ENCODE assay signal across 9 cellular contexts in genomic region chr11:126345759-126346585, GRCh38. TPM values are rescaled to one million over a fixed set of nuclear protein-coding genes. Genes with fewer than 3 reads are reported as not detected.
DNase-seq lines count a peak whose midpoint lies in the region; ATAC-seq, FAIRE-seq and TF ChIP-seq lines count a peak whose summit lies in the region.
"Had no signal": no experiment of that assay in that cellular context is flagged by ENCODE, and none has a peak within 500 bp of the region (broad histone marks: within the 10 kb centered on the region; RNA-seq: fewer than 3 reads in every experiment).

No MANE protein-coding gene starts in this region.

- DNase-seq in AG10803 (ENCODE audit: low read depth) (peak; percentile 78), MV-4-11 (lab: John Stamatoyannopoulos, UW) (peak; percentile 87), GM12878 (ENCODE audit: low read depth, low spot score) (no peak), mesenchymal stem cell (peak; percentile 76), NCI-H2081 (lab: John Stamatoyannopoulos, UW) (no peak), NCI-H2107 (lab: John Stamatoyannopoulos, UW) (no peak)

- H3K23ac ChIP-seq in mesenchymal stem cell (ENCODE audit: low read length in 2 of 2), result no peak overlapping the region

- H2AFZ ChIP-seq in GM12878 (ENCODE audit: control insufficient read depth, low read depth, low read length), result no peak overlapping the region
- H2AFZ ChIP-seq in mesenchymal stem cell (ENCODE audit: low read depth, low read length), result no peak overlapping the region

- H3K36me3 ChIP-seq in GM12878 (ENCODE audit: control insufficient read depth in 2 of 2, insufficient read depth in 2 of 2, low read length in 1 of 2), result peaks cover 23 to 39% of the 10 kb centered on the region in 2 experiments
- H3K36me3 ChIP-seq in mesenchymal stem cell (ENCODE audit: control insufficient read depth in 1 of 2, insufficient read depth in 2 of 2, low read depth in 1 of 2, low read length in 2 of 2), result peaks cover 24 to 32% of the 10 kb centered on the region in 2 experiments

- H3K27me3 ChIP-seq in GM12878 (replicated peaks in 1 of 2; ENCODE audit: control insufficient read depth in 2 of 2, insufficient read depth in 2 of 2, low read length in 1 of 2) (no peaks in the 10 kb centered on the region), mesenchymal stem cell (ENCODE audit: control insufficient read depth in 1 of 2, insufficient read depth in 1 of 2, low read length in 2 of 2) (no peaks in the 10 kb centered on the region)

- POLR2A ChIA-PET in GM12878 (lab: Charles Lee), result no interaction called here

- no peaks in the 10 kb centered on the region for H3K79me2 ChIP-seq in GM12878 (ENCODE audit: control insufficient read depth, insufficient read depth, low read length)

- H3K4me1 ChIP-seq in GM12878 (ENCODE audit: control insufficient read depth, insufficient read depth, low read length) (peaks cover 5% of the 10 kb centered on the region; the same call in 1 of the 2 replicates), mesenchymal stem cell (ENCODE audit: control insufficient read depth, insufficient read depth, low read depth, low read length) (peaks cover 25% of the 10 kb centered on the region)

- no peak overlapping the region for H3K27ac ChIP-seq in GM12878 (ENCODE audit: control insufficient read depth, insufficient read depth)
- no peak overlapping the region for H3K27ac ChIP-seq in mesenchymal stem cell (ENCODE audit: low read length, poor library complexity, severe bottlenecking)

- H3K9me3 ChIP-seq in GM12878 (replicated peaks; ENCODE audit: control insufficient read depth, insufficient read depth, low read length) (no peaks in the 10 kb centered on the region), mesenchymal stem cell (ENCODE audit: control insufficient read depth, low read length) (no peaks in the 10 kb centered on the region)

- in situ Hi-C loops in GM12878 (cut with MboI), result no loop called here

- peak overlapping the region; percentile 49 to 81 for H2BK12ac ChIP-seq in mesenchymal stem cell (ENCODE audit: low read length in 2 of 2)

- H4K20me1 ChIP-seq in GM12878 (ENCODE audit: control insufficient read depth, insufficient read depth), result no peaks in the 10 kb centered on the region

- no peak for FAIRE-seq in GM12878 (lab: Jason Lieb, UNC)
- FAIRE-seq: GM18507 had no signal

- intact Hi-C loops in GM12878 (cut with micrococcal nuclease; ENCODE audit: unreplicated experiment), result no loop called here

- peak overlapping the region; percentile 6 to 82 for H3K4ac ChIP-seq in mesenchymal stem cell (ENCODE audit: low read depth in 1 of 2, low read length in 2 of 2)

- H2AK5ac ChIP-seq in mesenchymal stem cell (ENCODE audit: low read length, severe bottlenecking), result no peak overlapping the region

- BruUV-seq in GM12878 (replicated peaks; lab: Mats Ljungman, UMichigan), result no TSS peak

- H3K14ac ChIP-seq in mesenchymal stem cell (ENCODE audit: low read length in 2 of 2), result peak overlapping the region in 1 of 2 experiments; percentile 58

- peak overlapping the region; percentile 80 for H4K91ac ChIP-seq in mesenchymal stem cell (ENCODE audit: low read length)

- H2BK120ac ChIP-seq in mesenchymal stem cell (ENCODE audit: low read depth, low read length), result peak overlapping the region; percentile 42

- peaks cover 25% of the 10 kb centered on the region for H3K79me1 ChIP-seq in mesenchymal stem cell (replicated peaks; ENCODE audit: low read length, poor library complexity, severe bottlenecking)

- CTCF ChIA-PET in GM12878 (lab: Yijun Ruan, JAX), result interaction anchor here (0.9 kb wide), 1 partner anchor 134 kb away, joined by 4 read pairs; no protein-coding TSS in a partner anchor

- TF ChIP-seq RAD21 in GM12878 (IDR thresholded peaks at IDR 0.05; ENCODE audit: insufficient read depth, low read depth, low read length), result no peak

- no peak for TF ChIP-seq POLR2A in GM12878 (IDR thresholded peaks at IDR 0.05; ENCODE audit: low read depth, low read length)

- no peak overlapping the region for H3K4me2 ChIP-seq in GM12878 (ENCODE audit: control insufficient read depth, insufficient read depth)
- no peak overlapping the region for H3K4me2 ChIP-seq in mesenchymal stem cell (ENCODE audit: low read length, poor library complexity, severe bottlenecking)

- WGBS in GM12878 (ENCODE audit: insufficient coverage, insufficient replicate concordance, low lambda C conversion rate, missing lambda C conversion rate), result 91% methylated on average over 17 of the region's 17 CpGs
- 46% methylated on average over 17 of the region's 17 CpGs for WGBS in mesenchymal stem cell

- no peak overlapping the region for H2BK5ac ChIP-seq in mesenchymal stem cell (ENCODE audit: low read depth, low read length, poor library complexity, severe bottlenecking)

- H3K4me3 ChIP-seq in AG10803 (ENCODE audit: low read length), result no peak overlapping the region
- H3K4me3 ChIP-seq in GM12878, result no peak overlapping the region
- peak overlapping the region in 1 of 2 experiments; percentile 26 for H3K4me3 ChIP-seq in mesenchymal stem cell (ENCODE audit: insufficient read depth in 1 of 2, low read depth in 1 of 2, low read length in 2 of 2)

- no peak for TF ChIP-seq CTCF in AG10803 (conservative IDR thresholded peaks at IDR 0.05; ENCODE audit: low read length)
- TF ChIP-seq CTCF in GM12878 (IDR thresholded peaks at IDR 0.05 in 2 of 3, conservative IDR thresholded peaks at IDR 0.05 in 1 of 3; ENCODE audit: control insufficient read depth in 2 of 3, extremely low read depth in 1 of 3, insufficient read depth in 1 of 3, low read depth in 3 of 3, low read length in 3 of 3), result no peak

- peak overlapping the region; percentile 75 for H4K8ac ChIP-seq in mesenchymal stem cell (ENCODE audit: low read length)

- no peak for TF ChIP-seq EP300 in GM12878 (IDR thresholded peaks at IDR 0.05; ENCODE audit: borderline replicate concordance in 1 of 2, control insufficient read depth in 1 of 2, low read depth in 2 of 2, low read length in 2 of 2)

- H2BK15ac ChIP-seq in mesenchymal stem cell (ENCODE audit: low read depth, poor library complexity, severe bottlenecking), result no peak overlapping the region

- no peak for ATAC-seq in GM12878
- ATAC-seq in HG03442 (IDR thresholded peaks at IDR 0.05; ENCODE audit: unreplicated experiment), result no peak
- no peak for ATAC-seq in HG02642 (IDR thresholded peaks at IDR 0.05; ENCODE audit: poor library complexity, unreplicated experiment)

- H3K9ac ChIP-seq in GM12878 (ENCODE audit: control insufficient read depth, insufficient read depth, low read length) (no peak overlapping the region), mesenchymal stem cell (ENCODE audit: low read length) (peak overlapping the region; percentile 77)

- RAD21 ChIA-PET in GM12878 (lab: Charles Lee; ENCODE audit: unreplicated experiment), result no interaction called here

- SMC1A ChIA-PET in GM12878 (lab: Charles Lee; ENCODE audit: uncharacterized antibody, unreplicated experiment), result interaction anchor here (1.0 kb wide), 1 partner anchor 8 kb away, joined by 4 read pairs; no protein-coding TSS in a partner anchor

- H3K18ac ChIP-seq in mesenchymal stem cell (ENCODE audit: low read depth in 1 of 2, low read length in 2 of 2), result peak overlapping the region; percentile 40 to 52

RNA-seq across cellular contexts. Expression of gene ST3GAL4, which starts 9.5 kb away (rescaled TPM):
- total RNA-seq in GM12878 (2013; cell fraction: nucleolus; rRNA removed), result 1.7 and 2.0 TPM in 2 replicates
- 7.0 and 7.5 TPM in 2 replicates for total RNA-seq in GM12878 (2014; rRNA removed)
- 3.5 and 3.8 TPM in 2 replicates for total RNA-seq in GM12878 (2014; rRNA removed; fragmentation: Illumina TruSeq; extraction: Trizol)
- 5.4 and 5.6 TPM in 2 replicates for total RNA-seq in GM12878 (2021)
- 1.7 TPM for polyA plus RNA-seq in GM12878 (2011; ENCODE audit: low read depth)
- polyA plus RNA-seq in GM12878 (2011; rRNA removed), result 2.1 and 4.0 TPM in 2 replicates
- polyA plus RNA-seq in GM12878 (2011; cell fraction: cytosol; rRNA removed), result 5.3 and 6.4 TPM in 2 replicates
- polyA plus RNA-seq in GM12878 (2011; cell fraction: nucleus; rRNA removed), result 3.7 and 5.4 TPM in 2 replicates
- 2.5 and 3.9 TPM in 2 replicates for polyA plus RNA-seq in GM12878 (2012)
- 3.9 and 8.1 TPM in 2 replicates for polyA plus RNA-seq in GM12878 (2014; fragmentation: Illumina TruSeq; extraction: Trizol)
- not detected for polyA plus RNA-seq in GM12878 (2014; fragmentation: Nextera tagmentation; extraction: Ambion mirVana)
- polyA plus RNA-seq in GM12878 (2014; rRNA removed), result 5.9 TPM in 2 replicates
- polyA plus RNA-seq in GM12878 (2016; fragmentation: Nextera tagmentation; extraction: Ambion mirVana), result 1 to 10 TPM; 7.8 TPM
- polyA minus RNA-seq in GM12878 (2011; rRNA and poly(A)+ RNA removed), result 2.2 and 5.2 TPM in 2 replicates
- 1.9 and 6.7 TPM in 2 replicates for polyA minus RNA-seq in GM12878 (2011; cell fraction: cytosol; rRNA and poly(A)+ RNA removed)
- polyA minus RNA-seq in GM12878 (2011; cell fraction: nucleus; rRNA and poly(A)+ RNA removed), result 0.97 and 2.3 TPM in 2 replicates
- polyA plus RNA-seq in mesenchymal stem cell (2013, experiment 1 of 2), result 11.1 TPM
- 11.5 TPM for polyA plus RNA-seq in mesenchymal stem cell (2013, experiment 2 of 2)

RNA-seq across cellular contexts. Expression of gene DCPS, which starts 42.1 kb away (rescaled TPM):
- 17.0 and 22.1 TPM in 2 replicates for total RNA-seq in GM12878 (2013; cell fraction: nucleolus; rRNA removed)
- 58.8 and 61.9 TPM in 2 replicates for total RNA-seq in GM12878 (2014; rRNA removed)
- total RNA-seq in GM12878 (2014; rRNA removed; fragmentation: Illumina TruSeq; extraction: Trizol), result 36.7 and 39.7 TPM in 2 replicates
- total RNA-seq in GM12878 (2021), result 56.1 and 56.8 TPM in 2 replicates
- 31.6 TPM for polyA plus RNA-seq in GM12878 (2011; ENCODE audit: low read depth)
- 62.4 and 97.0 TPM in 2 replicates for polyA plus RNA-seq in GM12878 (2011; rRNA removed)
- polyA plus RNA-seq in GM12878 (2011; cell fraction: cytosol; rRNA removed), result 176 and 181 TPM in 2 replicates
- polyA plus RNA-seq in GM12878 (2011; cell fraction: nucleus; rRNA removed), result 66.0 and 75.8 TPM in 2 replicates
- 37.8 and 48.7 TPM in 2 replicates for polyA plus RNA-seq in GM12878 (2012)
- polyA plus RNA-seq in GM12878 (2014; fragmentation: Illumina TruSeq; extraction: Trizol), result 57.4 and 77.4 TPM in 2 replicates
- polyA plus RNA-seq in GM12878 (2014; fragmentation: Nextera tagmentation; extraction: Ambion mirVana), result 10 to 100 TPM; 23.5 to 33.2 TPM
- polyA plus RNA-seq in GM12878 (2014; rRNA removed), result 70.3 and 76.1 TPM in 2 replicates
- polyA plus RNA-seq in GM12878 (2016; fragmentation: Nextera tagmentation; extraction: Ambion mirVana), result 100 to 1,000 TPM in 1 of 2 experiments, 10 to 100 TPM in 1; 99.2 to 101 TPM
- 44.5 and 60.8 TPM in 2 replicates for polyA minus RNA-seq in GM12878 (2011; rRNA and poly(A)+ RNA removed)
- polyA minus RNA-seq in GM12878 (2011; cell fraction: cytosol; rRNA and poly(A)+ RNA removed), result 25.7 and 27.6 TPM in 2 replicates
- 12.6 and 24.6 TPM in 2 replicates for polyA minus RNA-seq in GM12878 (2011; cell fraction: nucleus; rRNA and poly(A)+ RNA removed)
- polyA plus RNA-seq in mesenchymal stem cell (2013, experiment 1 of 2), result 13.0 TPM
- polyA plus RNA-seq in mesenchymal stem cell (2013, experiment 2 of 2), result 12.5 TPM

Comparison
In these comparisons a context has a peak if more than half of its experiments do, and no peak if none do; other contexts are left out.
1. DNase-seq: peak in AG10803 (single experiment), MV-4-11 (single experiment) and mesenchymal stem cell (single experiment); none in GM12878 (single experiment), NCI-H2081 (0 of 2) and NCI-H2107 (single experiment).